11 cellular contexts compared by ENCODE assay signal in the genomic region with DNA sequence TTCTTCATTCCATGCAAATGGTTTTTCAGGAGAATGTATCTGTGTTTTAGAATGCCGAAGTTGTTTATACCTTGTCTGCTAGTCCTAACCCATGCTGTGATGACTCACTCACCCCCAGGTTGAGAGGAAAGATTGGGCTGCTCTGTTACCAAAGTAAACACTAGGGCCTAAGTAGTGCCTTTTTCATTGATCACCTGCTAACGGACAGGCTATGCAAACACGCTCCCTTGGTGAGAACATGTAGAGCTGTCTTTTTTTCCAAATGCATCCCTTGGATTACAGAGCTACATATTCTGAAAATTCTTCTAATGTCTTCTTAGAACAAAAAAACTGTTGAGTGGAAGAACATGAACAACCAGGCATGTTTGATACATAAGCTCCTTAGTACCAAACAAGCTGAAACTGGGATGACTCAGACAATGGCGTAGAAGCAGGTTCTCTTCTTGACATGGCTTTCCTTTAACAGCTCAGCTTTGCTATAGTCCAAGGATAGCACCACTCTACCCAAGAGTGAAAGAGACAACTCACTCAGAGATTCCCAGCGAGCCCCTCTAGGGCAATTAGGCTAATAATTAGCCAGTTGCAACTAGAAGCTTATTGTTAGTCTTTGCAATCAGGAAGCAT. TPM values are rescaled to one million over a fixed set of nuclear protein-coding genes. Genes with fewer than 3 reads are reported as not detected.
DNase-seq lines count a peak whose midpoint lies in the region; ATAC-seq, FAIRE-seq and TF ChIP-seq lines count a peak whose summit lies in the region.
"Had no signal": no experiment of that assay in that cellular context is flagged by ENCODE, and none has a peak within 500 bp of the region (broad histone marks: within the 10 kb centered on the region; RNA-seq: fewer than 3 reads in every experiment).

No MANE protein-coding gene starts in this region.

- 0% methylated on average over 5 of the region's 5 CpGs for WGBS in K562 (ENCODE audit: insufficient coverage, low coverage, missing lambda C conversion rate)
- WGBS in right lobe of liver (ENCODE audit: insufficient coverage, low coverage, low lambda C conversion rate, missing lambda C conversion rate) = 30% methylated on average over 5 of the region's 5 CpGs

- FAIRE-seq in K562 (lab: Jason Lieb, UNC) = peak; percentile 42
- FAIRE-seq: endometrium had no signal

- H3K27me3 ChIP-seq in K562 (ENCODE audit: control insufficient read depth in 2 of 2, insufficient read depth in 2 of 2, low read length in 2 of 2) (no peaks in the 10 kb centered on the region), right lobe of liver (no peaks in the 10 kb centered on the region), SJCRH30 (no peaks in the 10 kb centered on the region)

- DNase-seq in DMS79 (lab: John Stamatoyannopoulos, UW) (peak; percentile 76), NCI-H187 (lab: John Stamatoyannopoulos, UW) (peak; percentile 36 to 45), K562 (ENCODE audit: extremely low read depth in 1 of 4, low spot score in 3 of 4) (no peak), right lobe of liver (peak in 2 of 3 donors; percentile 43 to 70), immature natural killer cell (no peak), G401 (ENCODE audit: low spot score) (no peak), SJCRH30 (no peak)
- DNase-seq: CD4-positive, CD25-positive, alpha-beta regulatory T cell had no signal

- no TSS peak for BruUV-seq in K562 (replicated peaks; lab: Mats Ljungman, UMichigan)

- no peaks in the 10 kb centered on the region for H3K36me3 Mint-ChIP-seq in immature natural killer cell
- H3K36me3 Mint-ChIP-seq: CD4-positive, CD25-positive, alpha-beta regulatory T cell had no signal

- CTCF ChIA-PET in K562 (lab: Yijun Ruan, JAX; ENCODE audit: low intra/inter-chr PET ratio) = no interaction called here

- H3K79me2 ChIP-seq in K562 (ENCODE audit: control insufficient read depth, insufficient read depth, low read length) = no peaks in the 10 kb centered on the region

- H3K27ac ChIP-seq in K562 (ENCODE audit: extremely low read depth, low read depth, low read length) = no peak overlapping the region
- peak overlapping the region; percentile 58 to 84 (median 64) for H3K27ac ChIP-seq in right lobe of liver
- H3K27ac ChIP-seq in SJCRH30 = no peak overlapping the region

- peaks cover 0 to 3% (median 2%) of the 10 kb centered on the region in 3 donors for H3K27me3 Mint-ChIP-seq in immature natural killer cell (ENCODE audit: low read depth in 3 of 3)

- H3K4me3 ChIP-seq in K562 = no peak overlapping the region
- H3K4me3 ChIP-seq in right lobe of liver = no peak overlapping the region
- no peak overlapping the region for H3K4me3 ChIP-seq in SJCRH30

- H3K36me3 ChIP-seq in K562 (ENCODE audit: control insufficient read depth, insufficient read depth, low read length) (no peaks in the 10 kb centered on the region), right lobe of liver (no peaks in the 10 kb centered on the region), SJCRH30 (no peaks in the 10 kb centered on the region)

- H3K9ac ChIP-seq in K562 (ENCODE audit: insufficient read depth in 1 of 2, low read depth in 2 of 2, low read length in 2 of 2) = no peak overlapping the region

- H3K9me3 ChIP-seq in K562 (replicated peaks; ENCODE audit: control insufficient read depth, insufficient read depth, low read depth, low read length) = no peaks in the 10 kb centered on the region
- H3K9me3 ChIP-seq in right lobe of liver = no peaks in the 10 kb centered on the region
- H3K9me3 ChIP-seq in SJCRH30 (replicated peaks) = no peaks in the 10 kb centered on the region

- intact Hi-C loops in K562 (cut with micrococcal nuclease) (no loop called here), right lobe of liver (cut with DNase I) (no loop called here)

- H3K4me1 ChIP-seq in K562 (replicated peaks in 1 of 2; ENCODE audit: control insufficient read depth in 2 of 2, insufficient read depth in 2 of 2, low read length in 2 of 2) (no peaks in the 10 kb centered on the region; a peak in 1 of 5 replicates), right lobe of liver (peaks cover 0 to 27% (median 4%) of the 10 kb centered on the region in 4 donors), SJCRH30 (no peaks in the 10 kb centered on the region)

- no peak overlapping the region for H3K4me2 ChIP-seq in K562 (ENCODE audit: insufficient read depth, low read length)

- TF ChIP-seq RAD21 in K562 (CRISPR knock-in tag; conservative IDR thresholded peaks at IDR 0.05 in 1 of 2, IDR thresholded peaks at IDR 0.05 in 1 of 2) = no peak

- in situ Hi-C loops in K562 (cut with MboI) = no loop called here
- in situ Hi-C loops in G401 (cut with HindIII; ENCODE audit: low sequenced_read_pairs) = no loop called here

- no peaks in the 10 kb centered on the region for H4K20me1 ChIP-seq in K562 (replicated peaks; ENCODE audit: control insufficient read depth, insufficient read depth, low read length)

- no peak for TF ChIP-seq EP300 in K562 (IDR thresholded peaks at IDR 0.05; ENCODE audit: low read length)

- 0 out of 3 replicates have a peak, but pooled peaks have one; percentile 28 for ATAC-seq in K562
- peak; percentile 82 to 94 (median 90) for ATAC-seq in right lobe of liver
- no peak for ATAC-seq in GM21529 (IDR thresholded peaks at IDR 0.05; ENCODE audit: unreplicated experiment)

- H3K4me1 Mint-ChIP-seq in immature natural killer cell = no peaks in the 10 kb centered on the region
- H3K4me1 Mint-ChIP-seq: CD4-positive, CD25-positive, alpha-beta regulatory T cell; neural crest cell had no signal

- no peak overlapping the region for H2AFZ ChIP-seq in K562 (ENCODE audit: low read depth, low read length)

- POLR2A ChIA-PET in K562 (lab: Yijun Ruan, JAX) = interaction anchor here (1.2 kb wide), 1 partner anchor 10 kb away, joined by 6 read pairs; no protein-coding TSS in a partner anchor

- H3K27ac Mint-ChIP-seq in immature natural killer cell = no peak overlapping the region
- H3K27ac Mint-ChIP-seq: CD4-positive, CD25-positive, alpha-beta regulatory T cell had no signal

- no peak for TF ChIP-seq POLR2A in K562 (conservative IDR thresholded peaks at IDR 0.05)
- TF ChIP-seq POLR2A in right lobe of liver (IDR thresholded peaks at IDR 0.05) = no peak

- no peaks in the 10 kb centered on the region for H3K9me1 ChIP-seq in K562 (ENCODE audit: control insufficient read depth, insufficient read depth, low read length)

- no peak overlapping the region for H3K4me3 Mint-ChIP-seq in immature natural killer cell
- H3K4me3 Mint-ChIP-seq: CD4-positive, CD25-positive, alpha-beta regulatory T cell; neural crest cell had no signal

- TF ChIP-seq CTCF in K562 (IDR thresholded peaks at IDR 0.05 in 2 of 3, conservative IDR thresholded peaks at IDR 0.05 in 1 of 3; ENCODE audit: insufficient read depth in 2 of 3, low read depth in 1 of 3, low read length in 3 of 3) (no peak), right lobe of liver (IDR thresholded peaks at IDR 0.05) (no peak)

- H3K9me3 Mint-ChIP-seq in immature natural killer cell = no peaks in the 10 kb centered on the region
- H3K9me3 Mint-ChIP-seq: CD4-positive, CD25-positive, alpha-beta regulatory T cell; neural crest cell had no signal

TF ChIP-seq in K562, 482 proteins besides CTCF, POLR2A, EP300 and RAD21 (continues in another document):
- TF ChIP-seq ZNF586 (CRISPR knock-in tag; conservative IDR thresholded peaks at IDR 0.05) = no peak
- no peak for TF ChIP-seq ZC3H11A (IDR thresholded peaks at IDR 0.05; ENCODE audit: low read depth, low read length)
- no peak for TF ChIP-seq GABPB1 (CRISPR knock-in tag; IDR thresholded peaks at IDR 0.05)
- TF ChIP-seq, protein P1, sequence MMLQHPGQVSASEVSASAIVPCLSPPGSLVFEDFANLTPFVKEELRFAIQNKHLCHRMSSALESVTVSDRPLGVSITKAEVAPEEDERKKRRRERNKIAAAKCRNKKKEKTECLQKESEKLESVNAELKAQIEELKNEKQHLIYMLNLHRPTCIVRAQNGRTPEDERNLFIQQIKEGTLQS (IDR thresholded peaks at IDR 0.05) = peak; percentile 31; the same call in 1 of the 2 replicates
- TF ChIP-seq, protein P1 (CRISPR knock-in tag; conservative IDR thresholded peaks at IDR 0.05) = no peak
- TF ChIP-seq STAT5A (IDR thresholded peaks at IDR 0.05; ENCODE audit: borderline replicate concordance, low read length) = no peak

RNA-seq across cellular contexts. Expression of a gene that starts 20.5 kb away (rescaled TPM):
- total RNA-seq in K562 (2011; cell fraction: chromatin; rRNA removed; ENCODE audit: low replicate concordance) = not detected in 2 replicates
- under 0.01 TPM in 1 of 2 replicates, not detected in the other for total RNA-seq in K562 (2011; cell fraction: nucleolus; rRNA removed)
- not detected in 2 replicates for total RNA-seq in K562 (2011; cell fraction: nucleoplasm; rRNA removed)
- 0.04 and 0.05 TPM in 2 replicates for total RNA-seq in K562 (2014; rRNA removed)
- 0.04 and 0.06 TPM in 2 replicates for total RNA-seq in K562 (2014; rRNA removed; fragmentation: Illumina TruSeq; extraction: Trizol)
- total RNA-seq in K562 (2015; rRNA removed; fragmentation: Illumina TruSeq; extraction: Trizol) = 0.04 TPM in 2 replicates
- total RNA-seq in K562 (2021) = 0.27 and 0.34 TPM in 2 replicates
- polyA plus RNA-seq in K562 (2011; rRNA removed) = 0.11 and 0.12 TPM in 2 replicates
- 0.07 and 0.12 TPM in 2 replicates for polyA plus RNA-seq in K562 (2011; cell fraction: cytosol; rRNA removed)
- polyA plus RNA-seq in K562 (2011; cell fraction: nucleus; rRNA removed) = 0.08 TPM in 1 of 2 replicates, not detected in the other
- 0.17 and 0.32 TPM in 2 replicates for polyA plus RNA-seq in K562 (2012)
- polyA plus RNA-seq in K562 (2014; fragmentation: Illumina TruSeq; extraction: Trizol) = 0.03 and 0.07 TPM in 2 replicates
- polyA plus RNA-seq in K562 (2014; fragmentation: Nextera tagmentation; extraction: Ambion mirVana) = under 1 TPM in 1 of 2 experiments, not detected in 1; 0.01 TPM
- polyA plus RNA-seq in K562 (2014; rRNA removed) = 0.07 TPM in 1 of 2 replicates, not detected in the other
- polyA minus RNA-seq in K562 (2011; rRNA and poly(A)+ RNA removed) = 0.09 TPM in 1 of 2 replicates, not detected in the other
- polyA minus RNA-seq in K562 (2011; cell fraction: cytosol; rRNA and poly(A)+ RNA removed) = 0.73 TPM in 1 of 2 replicates, not detected in the other
- 0.13 and 0.22 TPM in 2 replicates for polyA minus RNA-seq in K562 (2011; cell fraction: nucleus; rRNA and poly(A)+ RNA removed)
- total RNA-seq in right lobe of liver = 10 to 100 TPM; 27.9 to 61.6 (median 45.7) TPM
- under 1 TPM in 2 of 3 donors, not detected in 1; 0.46 to 0.92 TPM for polyA plus RNA-seq in immature natural killer cell
- 4.4 and 9.1 TPM in 2 replicates for total RNA-seq in G401 (2014; rRNA removed; shearing (Covaris generic))
- 5.4 and 5.7 TPM in 2 replicates for total RNA-seq in SJCRH30 (2014; rRNA removed; shearing (Covaris generic))

Comparison
In these comparisons a context has a peak if more than half of its experiments do, and no peak if none do; other contexts are left out.
1. DNase-seq: peak in DMS79 (single experiment), NCI-H187 (2 of 2) and right lobe of liver (2 of 3); none in K562 (0 of 4), immature natural killer cell (0 of 3), G401 (single experiment) and SJCRH30 (0 of 2).
2. H3K27ac ChIP-seq: peak in right lobe of liver (3 of 3); none in K562 (single experiment) and SJCRH30 (single experiment).